In genomic region chr19:7705387-7706187, GRCh38 we compare ENCODE assay signal across 10 cellular contexts. TPM values are rescaled to one million over a fixed set of nuclear protein-coding genes. Genes with fewer than 3 reads are reported as not detected.
DNase-seq lines count a peak whose midpoint lies in the region; ATAC-seq and TF ChIP-seq lines count a peak whose summit lies in the region.
"Had no signal": no experiment of that assay in that cellular context is flagged by ENCODE, and none has a peak within 500 bp of the region (broad histone marks: within the 10 kb centered on the region; RNA-seq: fewer than 3 reads in every experiment).

No MANE protein-coding gene starts in this region.

- DNase-seq in HL-60 (ENCODE audit: low read depth in 1 of 2, low spot score in 1 of 2) = peak; percentile 89 to 90
- peak; percentile 35 to 69 for DNase-seq in activated CD8-positive, alpha-beta memory T cell treated with anti-CD3 and anti-CD28 coated beads for 4 hours (ENCODE audit: low read depth in 2 of 2)
- peak; percentile 71 to 91 for DNase-seq in left lung
- peak; percentile 35 to 68 for DNase-seq in stimulated activated CD8-positive, alpha-beta memory T cell treated with anti-CD3 and anti-CD28 coated beads, Interleukin-7, amount 100 ng/mL, for 48 hours (ENCODE audit: extremely low read depth in 1 of 2, low read depth in 1 of 2)
- no peak for DNase-seq in NCI-H146 (lab: John Stamatoyannopoulos, UW)
- no peak for DNase-seq in SW480 (ENCODE audit: low spot score)
- no peak for DNase-seq in posterior cingulate gyrus

- peak; percentile 41 for ATAC-seq in GM18873 (IDR thresholded peaks at IDR 0.05; ENCODE audit: low FRiP score, unreplicated experiment)
- peak; percentile 51 for ATAC-seq in left lung
- ATAC-seq: body of pancreas had no signal

- H3K27me3 ChIP-seq in HL-60 (ENCODE audit: insufficient read depth, poor library complexity, severe bottlenecking) = no peaks in the 10 kb centered on the region
- H3K27me3 ChIP-seq in left lung = peaks cover 0 to 7% of the 10 kb centered on the region in 2 donors

- H3K4me1 ChIP-seq in left lung = peaks cover 0 to 45% of the 10 kb centered on the region in 2 donors
- H3K4me1 ChIP-seq: body of pancreas had no signal

- H3K9me3 ChIP-seq in left lung = no peaks in the 10 kb centered on the region
- H3K9me3 ChIP-seq: body of pancreas had no signal

- TF ChIP-seq CTCF in HL-60 (IDR thresholded peaks at IDR 0.05; ENCODE audit: insufficient read depth, low read length) (no peak), left lung (IDR thresholded peaks at IDR 0.05) (no peak)

- peak overlapping the region; percentile 79 for H3K27ac ChIP-seq in HL-60 (replicated peaks)
- peak overlapping the region; percentile 39 to 92 for H3K27ac ChIP-seq in left lung

- H3K4me3 ChIP-seq in HL-60 (replicated peaks; ENCODE audit: insufficient read depth, low read length) (no peak overlapping the region), left lung (peak overlapping the region in 1 of 2 donors; percentile 1)
- H3K4me3 ChIP-seq: body of pancreas had no signal

- intact Hi-C loops in left lung (cut with DNase I) (no loop called here), posterior cingulate gyrus (cut with DNase I) (no loop called here)

- H3K36me3 ChIP-seq in left lung = no peaks in the 10 kb centered on the region

RNA-seq across cellular contexts. Expression of gene FCER2, which starts 3.7 kb away (rescaled TPM):
- total RNA-seq in left lung = under 1 TPM; 0.58 to 0.73 TPM
- total RNA-seq: body of pancreas, pulmonary artery endothelial cell had no signal

RNA-seq across cellular contexts. Expression of gene TRAPPC5, which starts 25.0 kb away (rescaled TPM):
- total RNA-seq in left lung = 100 to 1,000 TPM; 105 to 106 TPM

RNA-seq across cellular contexts. Expression of gene CLEC4G, which starts 26.3 kb away (rescaled TPM):
- 1 to 10 TPM; 2.1 to 2.2 TPM for total RNA-seq in left lung
- total RNA-seq: pulmonary artery endothelial cell had no signal

RNA-seq across cellular contexts. Expression of gene MCEMP1, which starts 28.7 kb away (rescaled TPM):
- 100 to 1,000 TPM in 1 of 2 donors, 10 to 100 TPM in 1; 26.4 to 112 TPM for total RNA-seq in left lung
- total RNA-seq: body of pancreas, pulmonary artery endothelial cell had no signal

RNA-seq across cellular contexts. Expression of gene RETN, which starts 36.7 kb away (rescaled TPM):
- 10 to 100 TPM in 1 of 2 donors, 1 to 10 TPM in 1; 3.6 to 22.4 TPM for total RNA-seq in left lung
- total RNA-seq: body of pancreas, pulmonary artery endothelial cell had no signal

Comparison
In these comparisons a context has a peak if more than half of its experiments do, and no peak if none do; other contexts are left out.
1. DNase-seq: peak in HL-60 (2 of 2), activated CD8-positive, alpha-beta memory T cell treated with anti-CD3 and anti-CD28 coated beads for 4 hours (2 of 2), left lung (2 of 2) and stimulated activated CD8-positive, alpha-beta memory T cell treated with anti-CD3 and anti-CD28 coated beads, Interleukin-7, amount 100 ng/mL, for 48 hours (2 of 2); none in NCI-H146 (single experiment), SW480 (single experiment) and posterior cingulate gyrus (0 of 10).